Comparison of ENCODE assay signal across 22 cellular contexts in genomic region chr1:22171951-22172715, GRCh38. TPM values are rescaled to one million over a fixed set of nuclear protein-coding genes. Genes with fewer than 3 reads are reported as not detected.
DNase-seq lines count a peak whose midpoint lies in the region; ATAC-seq and TF ChIP-seq lines count a peak whose summit lies in the region.
"Had no signal": no experiment of that assay in that cellular context is flagged by ENCODE, and none has a peak within 500 bp of the region (broad histone marks: within the 10 kb centered on the region; RNA-seq: fewer than 3 reads in every experiment).

No MANE protein-coding gene starts in this region.

- H3K27me3 ChIP-seq in mesendoderm (ENCODE audit: insufficient read depth, low read length, poor library complexity) (no peaks in the 10 kb centered on the region), WERI-Rb-1 (ENCODE audit: insufficient read depth, low read depth, severe bottlenecking) (no peaks in the 10 kb centered on the region)
- H3K27me3 ChIP-seq: BLaER1, MG63 had no signal

- H3K9me3 ChIP-seq in WERI-Rb-1 (ENCODE audit: severe bottlenecking), result no peaks in the 10 kb centered on the region
- H3K9me3 ChIP-seq: BLaER1, MG63 had no signal

- TF ChIP-seq CTCF in WERI-Rb-1 (IDR thresholded peaks at IDR 0.05; ENCODE audit: low read depth, low read length), result no peak

- H3K56ac ChIP-seq in mesendoderm (ENCODE audit: low read length), result peak overlapping the region; percentile 42

- no peaks in the 10 kb centered on the region for H3K79me2 ChIP-seq in mesendoderm (ENCODE audit: control insufficient read depth, insufficient read depth, low read length)

- H3K4me3 ChIP-seq in mesendoderm (ENCODE audit: low read length), result no peak overlapping the region
- H3K4me3 ChIP-seq in WERI-Rb-1 (ENCODE audit: low read depth, low read length), result no peak overlapping the region
- H3K4me3 ChIP-seq: BLaER1, GM12878, GM23248, MG63 had no signal

- peaks cover 2% of the 10 kb centered on the region for H3K4me1 ChIP-seq in mesendoderm (ENCODE audit: control insufficient read depth, low read depth, low read length)

- no peak overlapping the region for H2BK120ac ChIP-seq in mesendoderm (ENCODE audit: low read depth, low read length)

- H3K27ac ChIP-seq in mesendoderm (ENCODE audit: low read depth, low read length), result no peak overlapping the region
- no peak overlapping the region for H3K27ac ChIP-seq in WERI-Rb-1
- H3K27ac ChIP-seq: BLaER1, GM23248 had no signal

- H3K36me3 ChIP-seq in mesendoderm (ENCODE audit: control insufficient read depth, insufficient read depth, low read length) (no peaks in the 10 kb centered on the region), WERI-Rb-1 (no peaks in the 10 kb centered on the region)
- H3K36me3 ChIP-seq: BLaER1, MG63 had no signal

- no peak overlapping the region for H2BK5ac ChIP-seq in mesendoderm (ENCODE audit: low read length)

- intact Hi-C loops in sciatic nerve (cut with DNase I), result no loop called here

- H3K23ac ChIP-seq in mesendoderm (ENCODE audit: low read length), result no peak overlapping the region

- H4K5ac ChIP-seq in mesendoderm (ENCODE audit: low read length), result no peak overlapping the region

- no peaks in the 10 kb centered on the region for H3K79me1 ChIP-seq in mesendoderm (ENCODE audit: low read length)

- H3K4me2 ChIP-seq in mesendoderm (ENCODE audit: low read length), result no peak overlapping the region
- H3K4me2 ChIP-seq: BLaER1 had no signal

- no CpG with 5 or more reads among the region's 18 CpGs for WGBS in mesendoderm (ENCODE audit: extremely low coverage, insufficient coverage, low lambda C conversion rate)

- H4K8ac ChIP-seq in mesendoderm (ENCODE audit: low read depth, low read length), result no peak overlapping the region

- peak overlapping the region; percentile 38 for H2AK5ac ChIP-seq in mesendoderm (ENCODE audit: low read length)

- DNase-seq in ELF-1 (ENCODE audit: low read depth, low spot score) (peak; percentile 76), HPDE6-E6E7 (ENCODE audit: extremely low spot score) (peak; percentile 74), mesendoderm (peak; percentile 80), sciatic nerve (ENCODE audit: low spot score) (no peak), WERI-Rb-1 (no peak), NCI-H2196 (lab: John Stamatoyannopoulos, UW; ENCODE audit: unreplicated experiment) (no peak)
- DNase-seq: CD4-positive, alpha-beta memory T cell; DMS153; GF-D8; GM23248; IMR-90; Karpas-422; MG63; NCI-H1048; NCI-H1436; NCI-H1930; NCI-H526; PC-3; RPMI8226 had no signal

- no peak overlapping the region for H3K9ac ChIP-seq in mesendoderm (ENCODE audit: low read length)
- H3K9ac ChIP-seq: BLaER1, GM23248 had no signal

- ATAC-seq in esophagus mucosa, result peak; percentile 90
- no peak for ATAC-seq in sciatic nerve
- ATAC-seq: GM12878, PC-3 had no signal

- H2BK15ac ChIP-seq in mesendoderm (replicated peaks; ENCODE audit: low read depth), result no peak overlapping the region

- no peak overlapping the region for H3K18ac ChIP-seq in mesendoderm (ENCODE audit: low read length)

- no peak overlapping the region for H3K4ac ChIP-seq in mesendoderm (ENCODE audit: low read depth, low read length)

RNA-seq across cellular contexts. Expression of gene WNT4, which starts 29.2 kb away (rescaled TPM):
- total RNA-seq in esophagus mucosa (7.7 TPM), sciatic nerve (0.22 TPM)
- 0.08 TPM for polyA plus RNA-seq in mesendoderm (2013, experiment 1 of 2)
- polyA plus RNA-seq in mesendoderm (2013, experiment 2 of 2), result 0.10 TPM
- total RNA-seq: CD4-positive, alpha-beta memory T cell; GM12878; IMR-90 had no signal
- polyA plus RNA-seq: IMR-90 had no signal

Comparison
In these comparisons a context has a peak if more than half of its experiments do, and no peak if none do; other contexts are left out.
1. DNase-seq: peak in ELF-1 (single experiment), HPDE6-E6E7 (single experiment) and mesendoderm (single experiment); none in sciatic nerve (single experiment), WERI-Rb-1 (single experiment) and NCI-H2196 (single experiment).